ENCODE assay signal across 26 cellular contexts in the genomic region with DNA sequence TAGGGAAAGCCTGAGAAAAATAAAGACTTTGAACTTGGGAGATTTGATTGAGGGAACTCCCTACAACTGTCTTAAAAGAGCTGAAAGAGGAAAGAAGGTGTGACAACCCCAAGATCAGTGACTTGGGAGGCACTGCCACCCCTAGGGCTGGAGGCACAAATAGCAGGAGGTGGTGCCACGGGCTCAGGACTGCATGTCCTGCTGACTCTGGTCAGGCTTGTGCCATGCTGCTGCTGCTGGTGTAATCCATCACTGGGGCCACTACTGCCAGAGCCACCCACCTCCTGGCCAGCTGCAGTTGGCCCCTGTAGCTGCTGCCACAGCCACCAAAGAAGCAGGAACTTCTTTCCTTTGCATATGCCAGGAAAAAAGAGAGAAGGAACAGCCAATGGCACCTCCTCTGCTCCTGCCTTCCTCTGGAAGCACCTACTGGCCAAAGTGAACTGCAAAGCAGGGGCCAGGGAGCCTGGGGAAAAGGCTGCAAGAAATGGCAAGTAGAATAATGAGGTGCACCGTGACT.
"Had no signal": no experiment of that assay in that cellular context is flagged by ENCODE, and none has a peak within 500 bp of the region (broad histone marks: within the 10 kb centered on the region; RNA-seq: fewer than 3 reads in every experiment).

No MANE protein-coding gene starts in this region.

- H3K36me3 Mint-ChIP-seq: activated CD4-positive, alpha-beta memory T cell treated with anti-CD3 and anti-CD28 coated beads for 36 hours; activated naive CD4-positive, alpha-beta T cell treated with anti-CD3 and anti-CD28 coated beads, Interleukin-2, amount 50 U/mL, for 72 hours had no signal

- H3K27ac Mint-ChIP-seq: activated CD4-positive, alpha-beta memory T cell treated with anti-CD3 and anti-CD28 coated beads for 36 hours; activated CD4-positive, alpha-beta T cell treated with anti-CD3 and anti-CD28 coated beads for 36 hours; activated naive CD4-positive, alpha-beta T cell treated with anti-CD3 and anti-CD28 coated beads for 36 hours; activated naive CD4-positive, alpha-beta T cell treated with anti-CD3 and anti-CD28 coated beads, Interleukin-2, amount 50 U/mL, for 72 hours; activated T-helper 1 cell treated with anti-CD3 and anti-CD28 coated beads, Interleukin-12 subunit alpha, Interleukin-12 subunit beta, Interleukin-2, Interleukin-4 antibody, amounts not matched to agents 30 ng/mL and 10 ng/mL and 1 ng/mL, durations not matched to agents 14 hours and 24 hours and 36 hours; T-helper 2 cell treated with Interferon-gamma antibody and Interleukin-4, amounts not matched to agents 5 μg/mL and 100 μg/mL, for 36 hours; WTC11 had no signal

- DNase-seq: activated CD4-positive, alpha-beta memory T cell treated with anti-CD3 and anti-CD28 coated beads for 36 hours; activated CD4-positive, alpha-beta T cell treated with anti-CD3 and anti-CD28 coated beads for 36 hours; activated CD4-positive, alpha-beta T cell treated with anti-CD3 and anti-CD28 coated beads, Interleukin-2, amount 50 U/mL, for 1 hour; activated CD8-positive, alpha-beta memory T cell treated with anti-CD3 and anti-CD28 coated beads, Interleukin-2, amount 50 U/mL, for 4 hours; activated gamma-delta T cell treated with Interleukin-2 at 50 U/mL for 16 hours; activated naive CD4-positive, alpha-beta T cell treated with anti-CD3 and anti-CD28 coated beads for 36 hours; activated T-cell treated with anti-CD3 and anti-CD28 coated beads for 4 hours; activated T-cell treated with anti-CD3 and anti-CD28 coated beads, Interleukin-2, amount 50 U/mL, for 4 hours; body of pancreas; Karpas-422; KBM-7; NCI-H1105; NCI-H1417 treated with DMSO at 0.1 percent for 48 hours; NCI-H1694; NCI-H1930; NCI-H2081 treated with DMSO at 0.1 percent for 48 hours; NCI-H345; NCI-H524 treated with DMSO at 0.1 percent for 48 hours; SHP77; SJCRH30 had no signal

- H3K4me1 Mint-ChIP-seq: activated CD4-positive, alpha-beta T cell treated with anti-CD3 and anti-CD28 coated beads for 36 hours had no signal

- H3K9me3 Mint-ChIP-seq: activated CD4-positive, alpha-beta memory T cell treated with anti-CD3 and anti-CD28 coated beads for 36 hours; activated naive CD4-positive, alpha-beta T cell treated with anti-CD3 and anti-CD28 coated beads for 36 hours; activated T-helper 1 cell treated with anti-CD3 and anti-CD28 coated beads, Interleukin-12 subunit alpha, Interleukin-12 subunit beta, Interleukin-2, Interleukin-4 antibody, amounts not matched to agents 30 ng/mL and 10 ng/mL and 1 ng/mL, durations not matched to agents 14 hours and 24 hours and 36 hours; T-helper 2 cell treated with Interferon-gamma antibody and Interleukin-4, amounts not matched to agents 5 μg/mL and 100 μg/mL, for 36 hours had no signal

- ATAC-seq: activated CD4-positive, alpha-beta T cell treated with anti-CD3 and anti-CD28 coated beads for 36 hours; activated CD4-positive, CD25-positive, alpha-beta regulatory T cell treated with anti-CD3 and anti-CD28 coated beads, Interleukin-2, amount 50 U/mL, for 24 hours; activated naive CD4-positive, alpha-beta T cell treated with anti-CD3 and anti-CD28 coated beads, Interleukin-2, amount 50 U/mL, for 72 hours; activated T-cell treated with anti-CD3 and anti-CD28 coated beads, Interleukin-2, amount 50 U/mL, for 4 hours; body of pancreas; Panc1; WTC11 had no signal

- H3K4me3 Mint-ChIP-seq: activated CD4-positive, alpha-beta memory T cell treated with anti-CD3 and anti-CD28 coated beads for 36 hours; activated CD4-positive, alpha-beta T cell treated with anti-CD3 and anti-CD28 coated beads for 36 hours; activated naive CD4-positive, alpha-beta T cell treated with anti-CD3 and anti-CD28 coated beads for 36 hours; activated T-cell treated with anti-CD3 and anti-CD28 coated beads, Interleukin-2, amount 50 U/mL, for 4 hours; activated T-helper 1 cell treated with anti-CD3 and anti-CD28 coated beads, Interleukin-12 subunit alpha, Interleukin-12 subunit beta, Interleukin-2, Interleukin-4 antibody, amounts not matched to agents 30 ng/mL and 10 ng/mL and 1 ng/mL, durations not matched to agents 14 hours and 24 hours and 36 hours; T-helper 2 cell treated with Interferon-gamma antibody and Interleukin-4, amounts not matched to agents 5 μg/mL and 100 μg/mL, for 36 hours; WTC11 had no signal
